15 cellular contexts compared by ENCODE assay signal in the genomic region with DNA sequence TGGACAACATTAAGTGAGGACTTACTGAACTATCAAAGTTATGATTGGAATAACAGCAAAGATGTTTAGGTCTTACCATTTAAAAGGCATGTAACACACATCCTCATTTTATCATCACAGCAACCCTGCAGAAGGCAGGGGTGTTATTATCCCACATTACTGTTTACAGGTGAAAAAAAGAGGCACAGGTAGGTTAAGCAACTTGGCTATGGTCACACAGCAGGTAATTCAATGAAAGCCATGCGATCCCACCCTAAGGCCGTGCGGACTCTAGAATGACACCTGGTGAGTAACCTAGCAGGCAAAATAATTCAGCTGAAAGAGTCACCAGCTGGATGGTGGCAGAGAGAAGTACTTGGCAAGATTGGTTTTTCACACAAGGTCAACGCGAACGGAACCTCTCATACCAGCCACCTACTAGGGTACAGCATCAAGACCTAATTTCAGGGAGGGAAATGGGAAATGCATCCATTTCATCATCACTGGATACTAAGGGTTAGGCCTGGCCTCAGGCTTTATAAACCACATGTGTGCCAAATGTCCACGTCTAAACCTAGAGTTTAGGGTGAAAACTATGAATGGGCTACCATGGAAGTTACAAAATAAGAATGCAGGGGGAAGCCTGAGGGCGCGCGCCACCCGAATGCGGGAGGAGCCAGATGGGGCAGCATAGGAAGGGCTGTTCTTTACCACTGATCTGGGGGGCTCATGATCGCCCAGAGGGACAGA.
DNase-seq lines count a peak whose midpoint lies in the region; FAIRE-seq and TF ChIP-seq lines count a peak whose summit lies in the region.
"Had no signal": no experiment of that assay in that cellular context is flagged by ENCODE, and none has a peak within 500 bp of the region (broad histone marks: within the 10 kb centered on the region; RNA-seq: fewer than 3 reads in every experiment).

No MANE protein-coding gene starts in this region.

- peaks cover 57% of the 10 kb centered on the region for H3K4me1 ChIP-seq in osteoblast (ENCODE audit: insufficient read depth, low read length)

- peaks cover 93% of the 10 kb centered on the region for H3K79me2 ChIP-seq in osteoblast (ENCODE audit: insufficient read depth, low read length)

- peaks cover 19% of the 10 kb centered on the region for H3K36me3 ChIP-seq in osteoblast (ENCODE audit: insufficient read depth, low read length)
- H3K36me3 ChIP-seq: adrenal gland had no signal

- no peak for TF ChIP-seq CTCF in AG10803 (conservative IDR thresholded peaks at IDR 0.05; ENCODE audit: low read length)
- TF ChIP-seq CTCF in coronary artery (IDR thresholded peaks at IDR 0.05), result no peak
- TF ChIP-seq CTCF in osteoblast (IDR thresholded peaks at IDR 0.05; ENCODE audit: extremely low read depth, low read depth, low read length), result no peak

- H3K4me3 ChIP-seq in AG10803 (ENCODE audit: low read length) (no peak overlapping the region), coronary artery (no peak overlapping the region), osteoblast (ENCODE audit: insufficient read depth, low read length) (no peak overlapping the region)
- H3K4me3 ChIP-seq: adrenal gland, psoas muscle had no signal

- no peaks in the 10 kb centered on the region for H3K27me3 ChIP-seq in osteoblast (ENCODE audit: insufficient read depth, low read length)
- H3K27me3 ChIP-seq: adrenal gland had no signal

- peaks cover 43% of the 10 kb centered on the region for H4K20me1 ChIP-seq in osteoblast (ENCODE audit: insufficient read depth, low read length)

- H3K27ac ChIP-seq in coronary artery (peak overlapping the region; percentile 55 to 69), osteoblast (ENCODE audit: low read depth, low read length) (peak overlapping the region; percentile 95)
- H3K27ac ChIP-seq: adrenal gland, psoas muscle had no signal

- TF ChIP-seq POLR2A in GM12892 (IDR thresholded peaks at IDR 0.05; ENCODE audit: low read depth, low read length), result 0 out of 2 replicates have a peak, but pooled peaks have one; percentile 11

- DNase-seq in AG10803 (ENCODE audit: low read depth) (peak; percentile 41), GM12892 (ENCODE audit: insufficient read length) (no peak), coronary artery (ENCODE audit: low spot score) (no peak), osteoblast (ENCODE audit: insufficient read length, low spot score, missing footprints) (no peak), SKM-1 treated with dmso at 0.1 percent for 144 hours (lab: John Stamatoyannopoulos, UW; ENCODE audit: unreplicated experiment) (no peak), OCI-M2 (lab: John Stamatoyannopoulos, UW; ENCODE audit: unreplicated experiment) (no peak)
- no peak for DNase-seq in stimulated activated CD4-positive, alpha-beta T cell treated with anti-CD3 and anti-CD28 coated beads, Interleukin-2, amount 100 ng/mL, for 48 hours
- DNase-seq in activated CD8-positive, alpha-beta memory T cell treated with anti-CD3 and anti-CD28 coated beads, Interleukin-2, amount 50 U/mL, for 48 hours, result no peak
- DNase-seq: adrenal gland; central memory CD4-positive, alpha-beta T cell; naive B cell; NCI-H1694; psoas muscle; SHP77 treated with DMSO at 0.1 percent for 48 hours; stimulated activated CD4-positive, alpha-beta T cell treated with anti-CD3 and anti-CD28 coated beads, Interleukin-15, amount 100 ng/mL, for 24 hours had no signal

- peak; percentile 51 for FAIRE-seq in GM12892 (lab: Jason Lieb, UNC)

- H3K9me3 ChIP-seq in osteoblast (ENCODE audit: low read depth, low read length), result no peaks in the 10 kb centered on the region
- H3K9me3 ChIP-seq: adrenal gland, psoas muscle had no signal

- no peak overlapping the region for H2AFZ ChIP-seq in osteoblast (ENCODE audit: low read length)

- H3K4me2 ChIP-seq in osteoblast (ENCODE audit: insufficient read depth, low read length), result peak overlapping the region; percentile 46
